In genomic region chr10:15023079-15023478, GRCh38 we compare ENCODE assay signal across 5 cellular contexts. TPM values are rescaled to one million over a fixed set of nuclear protein-coding genes. Genes with fewer than 3 reads are reported as not detected.
"Had no signal": no experiment of that assay in that cellular context is flagged by ENCODE, and none has a peak within 500 bp of the region (broad histone marks: within the 10 kb centered on the region; RNA-seq: fewer than 3 reads in every experiment).

No MANE protein-coding gene starts in this region.

RNA-seq across cellular contexts. Expression of gene OLAH, which starts 20.7 kb away (rescaled TPM):
- total RNA-seq: GM23248, GM23338, H1, H7, HFFc6 had no signal
- polyA plus RNA-seq: GM23248, GM23338, H1 had no signal
